Comparison of ENCODE assay signal across 8 cellular contexts in the genomic region with DNA sequence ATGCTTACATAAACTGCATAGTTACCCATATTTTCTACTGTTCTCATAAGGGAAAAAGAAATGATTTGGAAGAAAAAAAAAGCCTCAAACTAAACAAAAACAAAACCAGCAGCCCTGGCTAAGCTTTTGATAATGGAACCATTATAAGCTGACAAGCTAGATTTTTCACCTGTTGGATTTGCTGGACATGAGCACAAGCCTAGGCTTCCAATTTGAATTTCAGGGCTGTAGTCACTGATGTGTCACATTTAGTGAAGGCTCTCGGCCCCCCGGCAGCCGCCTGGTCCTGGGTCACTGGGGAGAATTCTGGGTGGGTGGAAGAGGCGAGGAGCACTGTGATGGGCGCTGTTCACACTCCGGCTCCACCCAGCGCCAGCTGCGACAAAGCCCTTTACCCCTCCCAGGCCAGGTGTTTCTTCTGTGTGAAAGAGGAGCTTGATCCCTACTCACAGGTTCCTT. TPM values are rescaled to one million over a fixed set of nuclear protein-coding genes. Genes with fewer than 3 reads are reported as not detected.
A peak's percentile ranks its signal among the peaks of the same experiment; 100 is the strongest.
DNase-seq lines count a peak whose midpoint lies in the region; ATAC-seq and TF ChIP-seq lines count a peak whose summit lies in the region.

No MANE protein-coding gene starts in this region.

- H3K4me1 ChIP-seq in Caco-2: no peaks in the 10 kb centered on the region; the same call in 1 of the 2 replicates
- H3K4me1 ChIP-seq in iPS-18a (ENCODE audit: control insufficient read depth, low read depth, low read length): no peaks in the 10 kb centered on the region

- no peaks in the 10 kb centered on the region for H3K9me3 Mint-ChIP-seq in Caco-2 (ENCODE audit: unreplicated experiment)
- no peaks in the 10 kb centered on the region for H3K9me3 Mint-ChIP-seq in activated CD4-positive, alpha-beta memory T cell treated with anti-CD3 and anti-CD28 coated beads, Interleukin-2, amount 10 ng/mL, durations not matched to agents 7 days and 5 days
- H3K9me3 Mint-ChIP-seq in stimulated activated naive CD8-positive, alpha-beta T cell treated with anti-CD3 and anti-CD28 coated beads, Interleukin-15, Interleukin-2, amounts not matched to agents 100 ng/mL and 50 ng/mL, for 24 hours: no peaks in the 10 kb centered on the region

- H3K9me3 ChIP-seq in Caco-2 (no peaks in the 10 kb centered on the region), iPS-18a (ENCODE audit: control insufficient read depth, low read depth, low read length) (no peaks in the 10 kb centered on the region)

- peak overlapping the region; percentile 46 for H3K9ac ChIP-seq in iPS-18a (ENCODE audit: low read length)

- no peak for TF ChIP-seq CTCF in Caco-2 (IDR thresholded peaks at IDR 0.05; ENCODE audit: insufficient read depth in 1 of 2, low read depth in 1 of 2, low read length in 1 of 2, severe bottlenecking in 1 of 2, unreplicated experiment in 1 of 2)
- no peak for TF ChIP-seq CTCF in LNCaP clone FGC (IDR thresholded peaks at IDR 0.05; ENCODE audit: control insufficient read depth, extremely low read depth, insufficient read depth)

- H3K4me3 ChIP-seq in Caco-2 (ENCODE audit: low read depth, low read length): peak overlapping the region; percentile 92
- H3K4me3 ChIP-seq in LNCaP clone FGC (ENCODE audit: low read depth, low read length): peak overlapping the region; percentile 81
- H3K4me3 ChIP-seq in iPS-18a (ENCODE audit: low read length): peak overlapping the region; percentile 73

- no peaks in the 10 kb centered on the region for H3K27me3 Mint-ChIP-seq in Caco-2 (ENCODE audit: insufficient read depth, unreplicated experiment)
- no peaks in the 10 kb centered on the region for H3K27me3 Mint-ChIP-seq in activated CD4-positive, alpha-beta memory T cell treated with anti-CD3 and anti-CD28 coated beads, Interleukin-2, amount 10 ng/mL, durations not matched to agents 7 days and 5 days
- no peaks in the 10 kb centered on the region for H3K27me3 Mint-ChIP-seq in stimulated activated naive CD8-positive, alpha-beta T cell treated with anti-CD3 and anti-CD28 coated beads, Interleukin-15, Interleukin-2, amounts not matched to agents 100 ng/mL and 50 ng/mL, for 24 hours

- no peaks in the 10 kb centered on the region for H3K36me3 ChIP-seq in Caco-2 (ENCODE audit: control insufficient read depth, insufficient read depth, low read length)
- no peaks in the 10 kb centered on the region for H3K36me3 ChIP-seq in iPS-18a (ENCODE audit: control insufficient read depth, low read depth, low read length)

- intact Hi-C loops in Caco-2 (cut with micrococcal nuclease; ENCODE audit: unreplicated experiment): loop anchor here (2.0 kb wide), 1 partner anchor 141 kb away; no protein-coding TSS in a partner anchor

- peaks cover 40% of the 10 kb centered on the region for H3K36me3 Mint-ChIP-seq in Caco-2 (ENCODE audit: insufficient read depth, unreplicated experiment)
- H3K36me3 Mint-ChIP-seq in activated CD4-positive, alpha-beta memory T cell treated with anti-CD3 and anti-CD28 coated beads, Interleukin-2, amount 10 ng/mL, durations not matched to agents 7 days and 5 days (ENCODE audit: low read depth): peaks cover 2% of the 10 kb centered on the region
- no peaks in the 10 kb centered on the region for H3K36me3 Mint-ChIP-seq in stimulated activated naive CD8-positive, alpha-beta T cell treated with anti-CD3 and anti-CD28 coated beads, Interleukin-15, Interleukin-2, amounts not matched to agents 100 ng/mL and 50 ng/mL, for 24 hours (ENCODE audit: low read depth)

- POLR2A ChIA-PET in Caco-2 (lab: Charles Lee): interaction anchor here (0.9 kb wide), 1 partner anchor 100 kb away, joined by 3 read pairs; no protein-coding TSS in a partner anchor
- POLR2A ChIA-PET in activated CD4-positive, alpha-beta memory T cell treated with anti-CD3 and anti-CD28 coated beads, Interleukin-2, amount 10 ng/mL, durations not matched to agents 7 days and 5 days (lab: Charles Lee): interaction anchor here (0.6 to 4.3 kb wide), 7 partner anchors 9 to 124 kb away, joined by 3 to 54 read pairs (median 3); a partner anchor contains a TSS

- H3K27me3 ChIP-seq in Caco-2 (replicated peaks; ENCODE audit: control insufficient read depth, insufficient read depth, low read length) (no peaks in the 10 kb centered on the region), iPS-18a (ENCODE audit: control insufficient read depth, insufficient read depth, low read length) (peaks cover 36% of the 10 kb centered on the region)

- peak overlapping the region; percentile 90 for H3K4me3 Mint-ChIP-seq in Caco-2 (ENCODE audit: unreplicated experiment)
- H3K4me3 Mint-ChIP-seq in activated CD4-positive, alpha-beta memory T cell treated with anti-CD3 and anti-CD28 coated beads, Interleukin-2, amount 10 ng/mL, durations not matched to agents 7 days and 5 days: peak overlapping the region; percentile 89
- H3K4me3 Mint-ChIP-seq in stimulated activated naive CD8-positive, alpha-beta T cell treated with anti-CD3 and anti-CD28 coated beads, Interleukin-15, Interleukin-2, amounts not matched to agents 100 ng/mL and 50 ng/mL, for 24 hours: peak overlapping the region; percentile 87

- H3K4me1 Mint-ChIP-seq in Caco-2 (ENCODE audit: low read depth, unreplicated experiment): no peaks in the 10 kb centered on the region
- H3K4me1 Mint-ChIP-seq in activated CD4-positive, alpha-beta memory T cell treated with anti-CD3 and anti-CD28 coated beads, Interleukin-2, amount 10 ng/mL, durations not matched to agents 7 days and 5 days: peaks cover 59% of the 10 kb centered on the region
- H3K4me1 Mint-ChIP-seq in stimulated activated naive CD8-positive, alpha-beta T cell treated with anti-CD3 and anti-CD28 coated beads, Interleukin-15, Interleukin-2, amounts not matched to agents 100 ng/mL and 50 ng/mL, for 24 hours (ENCODE audit: low read depth): peaks cover 56% of the 10 kb centered on the region

- CTCF ChIA-PET in Caco-2 (lab: Charles Lee): interaction anchor here (0.7 to 1.4 kb wide), 3 partner anchors 9 to 135 kb away, joined by 4 to 11 read pairs (median 5); no protein-coding TSS in a partner anchor
- CTCF ChIA-PET in activated CD4-positive, alpha-beta memory T cell treated with anti-CD3 and anti-CD28 coated beads, Interleukin-2, amount 10 ng/mL, durations not matched to agents 7 days and 5 days (lab: Charles Lee): interaction anchor here (0.7 to 4.5 kb wide), 8 partner anchors 9 to 466 kb away, joined by 3 to 32 read pairs (median 6); a partner anchor contains a TSS

- no peak overlapping the region for H3K27ac ChIP-seq in iPS-18a (ENCODE audit: low read length)

- no TSS peak for BruUV-seq in Caco-2 (replicated peaks; lab: Mats Ljungman, UMichigan)

- ATAC-seq in HG03442 (IDR thresholded peaks at IDR 0.05; ENCODE audit: unreplicated experiment) (no peak), HG03196 (IDR thresholded peaks at IDR 0.05; ENCODE audit: unreplicated experiment) (no peak), HG03571 (IDR thresholded peaks at IDR 0.05; ENCODE audit: unreplicated experiment) (no peak)

- no peak overlapping the region for H3K27ac Mint-ChIP-seq in Caco-2 (ENCODE audit: unreplicated experiment)
- peak overlapping the region; percentile 74 for H3K27ac Mint-ChIP-seq in activated CD4-positive, alpha-beta memory T cell treated with anti-CD3 and anti-CD28 coated beads, Interleukin-2, amount 10 ng/mL, durations not matched to agents 7 days and 5 days
- H3K27ac Mint-ChIP-seq in stimulated activated naive CD8-positive, alpha-beta T cell treated with anti-CD3 and anti-CD28 coated beads, Interleukin-15, Interleukin-2, amounts not matched to agents 100 ng/mL and 50 ng/mL, for 24 hours: peak overlapping the region; percentile 88

- DNase-seq in Caco-2 (peak in 1 of 2 experiments; percentile 34), LNCaP clone FGC (ENCODE audit: low read depth) (no peak)
- no peak for DNase-seq in activated CD4-positive, alpha-beta memory T cell treated with anti-CD3 and anti-CD28 coated beads, Interleukin-2, amount 10 ng/mL, durations not matched to agents 7 days and 5 days

RNA-seq across cellular contexts. Expression of a gene that starts 4.6 kb away (rescaled TPM):
- 0.97 TPM in 1 of 2 replicates, not detected in the other for total RNA-seq in Caco-2 (2022)
- 1 to 10 TPM in 1 of 2 experiments, under 1 TPM in 1; 0.28 to 1.0 TPM for total RNA-seq in activated CD4-positive, alpha-beta memory T cell treated with anti-CD3 and anti-CD28 coated beads, Interleukin-2, amount 10 ng/mL, durations not matched to agents 7 days and 5 days
